ENCODE assay signal across 2 cellular contexts in genomic region chr10:97037365-97038361, GRCh38.
TF ChIP-seq lines count a peak whose summit lies in the region.

No MANE protein-coding gene starts in this region.

TF ChIP-seq in GM23338, 12 proteins besides CTCF, POLR2A, EP300 and RAD21 (continued from another document):
- TF ChIP-seq ZNF462 (CRISPR knock-in tag; IDR thresholded peaks at IDR 0.05) (no peak), ZNF331 (CRISPR knock-in tag; IDR thresholded peaks at IDR 0.05; ENCODE audit: low read depth) (no peak), CREB1 (CRISPR knock-in tag; IDR thresholded peaks at IDR 0.05; ENCODE audit: low read depth) (no peak), REST (IDR thresholded peaks at IDR 0.05; ENCODE audit: unreplicated experiment) (no peak), ZNF114 (CRISPR knock-in tag; IDR thresholded peaks at IDR 0.05) (no peak), POLR2AphosphoS5 (IDR thresholded peaks at IDR 0.05; ENCODE audit: low read depth) (no peak), ETS1 (IDR thresholded peaks at IDR 0.05) (no peak)

TF ChIP-seq in SK-N-SH, 30 proteins besides CTCF, POLR2A, EP300 and RAD21 (continued from another document):
- TF ChIP-seq GATA2 (CRISPR knock-in tag; IDR thresholded peaks at IDR 0.05) (no peak), SMC3 (IDR thresholded peaks at IDR 0.05; ENCODE audit: low read depth, low read length) (peak; percentile 86), TEAD4 (IDR thresholded peaks at IDR 0.05; ENCODE audit: borderline replicate concordance, insufficient read depth) (no peak), FOSL2 (IDR thresholded peaks at IDR 0.05; ENCODE audit: borderline replicate concordance, low read depth) (no peak), MXI1 (IDR thresholded peaks at IDR 0.05; ENCODE audit: low read depth, low read length) (no peak), CHD2 (IDR thresholded peaks at IDR 0.05; ENCODE audit: low read length, partially characterized antibody) (peak; percentile 27), SIN3A (IDR thresholded peaks at IDR 0.05; ENCODE audit: borderline replicate concordance, low read depth, low read length) (no peak), TCF12 (IDR thresholded peaks at IDR 0.05) (no peak), FOXJ3 (CRISPR knock-in tag; IDR thresholded peaks at IDR 0.05) (no peak)
TF ChIP-seq in SK-N-SH: peak in this region for 2.
